ENCODE assay signal across 32 cellular contexts in genomic region chr6:108982154-108983113, GRCh38.
"Had no signal": no experiment of that assay in that cellular context is flagged by ENCODE, and none has a peak within 500 bp of the region (broad histone marks: within the 10 kb centered on the region; RNA-seq: fewer than 3 reads in every experiment).

No MANE protein-coding gene starts in this region.

- H3K9me3 ChIP-seq: gastroesophageal sphincter, upper lobe of left lung, vagina had no signal

- H3K27me3 ChIP-seq: breast epithelium, gastroesophageal sphincter, upper lobe of left lung, vagina had no signal

- H3K4me1 ChIP-seq: breast epithelium, gastroesophageal sphincter, upper lobe of left lung, vagina had no signal

- H3K27ac ChIP-seq: breast epithelium, gastroesophageal sphincter, upper lobe of left lung, vagina had no signal

- H3K4me3 ChIP-seq: breast epithelium, gastroesophageal sphincter, mucosa of descending colon, smooth muscle cell, upper lobe of left lung, vagina had no signal

- H3K4me3 Mint-ChIP-seq: activated CD4-positive, alpha-beta memory T cell treated with anti-CD3 and anti-CD28 coated beads, Interleukin-2, amount 10 ng/mL, durations not matched to agents 7 days and 5 days; activated CD4-positive, alpha-beta T cell treated with anti-CD3 and anti-CD28 coated beads, Interleukin-2, amount 10 ng/mL, durations not matched to agents 7 days and 5 days; activated naive CD4-positive, alpha-beta T cell treated with anti-CD3 and anti-CD28 coated beads, Interleukin-2, amount 50 U/mL, for 24 hours; activated T-cell treated with anti-CD3 and anti-CD28 coated beads, Interleukin-2, amount 50 U/mL, for 24 hours; activated T-helper 17 cell treated with anti-CD3 and anti-CD28 coated beads, Interleukin-2, amount 50 U/mL, for 72 hours; central memory CD8-positive, alpha-beta T cell; immature natural killer cell; nephron; stimulated activated memory B cell treated with anti-CD40 and anti-IgM and Interleukin-4, amounts not matched to agents 10 μg/mL and 1 μg/mL and 100 μg/mL, for 72 hours; stimulated activated naive CD8-positive, alpha-beta T cell treated with anti-CD3 and anti-CD28 coated beads, Interleukin-15, amount 100 ng/mL, for 72 hours; T-helper 17 cell; WTC11 had no signal

- H3K27ac Mint-ChIP-seq: activated CD4-positive, alpha-beta memory T cell treated with anti-CD3 and anti-CD28 coated beads, Interleukin-2, amount 10 ng/mL, durations not matched to agents 7 days and 5 days; activated CD4-positive, alpha-beta T cell treated with anti-CD3 and anti-CD28 coated beads, Interleukin-2, amount 10 ng/mL, durations not matched to agents 7 days and 5 days; activated naive CD4-positive, alpha-beta T cell treated with anti-CD3 and anti-CD28 coated beads, Interleukin-2, amount 50 U/mL, for 24 hours; activated T-cell treated with anti-CD3 and anti-CD28 coated beads, Interleukin-2, amount 50 U/mL, for 24 hours; activated T-helper 17 cell treated with anti-CD3 and anti-CD28 coated beads, Interleukin-2, amount 50 U/mL, for 72 hours; nephron; stimulated activated memory B cell treated with anti-CD40 and anti-IgM and Interleukin-4, amounts not matched to agents 10 μg/mL and 1 μg/mL and 100 μg/mL, for 72 hours; stimulated activated naive CD8-positive, alpha-beta T cell treated with anti-CD3 and anti-CD28 coated beads, Interleukin-15, amount 100 ng/mL, for 72 hours; T-helper 17 cell; WTC11 had no signal

- ATAC-seq: activated T-helper 17 cell treated with anti-CD3 and anti-CD28 coated beads, Interleukin-2, amount 50 U/mL, for 72 hours; gastroesophageal sphincter; left lobe of liver; mucosa of descending colon; stimulated activated memory B cell treated with anti-CD40 and anti-IgM and Interleukin-4, amounts not matched to agents 10 μg/mL and 1 μg/mL and 100 μg/mL, for 72 hours; stimulated activated naive CD8-positive, alpha-beta T cell treated with anti-CD3 and anti-CD28 coated beads, Interleukin-15, amount 100 ng/mL, for 72 hours; T-helper 17 cell; WTC11 had no signal

- H3K27me3 Mint-ChIP-seq: activated naive CD4-positive, alpha-beta T cell treated with anti-CD3 and anti-CD28 coated beads, Interleukin-2, amount 50 U/mL, for 24 hours; activated T-cell treated with anti-CD3 and anti-CD28 coated beads, Interleukin-2, amount 50 U/mL, for 24 hours; activated T-helper 17 cell treated with anti-CD3 and anti-CD28 coated beads, Interleukin-2, amount 50 U/mL, for 72 hours; central memory CD8-positive, alpha-beta T cell; stimulated activated memory B cell treated with anti-CD40 and anti-IgM and Interleukin-4, amounts not matched to agents 10 μg/mL and 1 μg/mL and 100 μg/mL, for 72 hours; stimulated activated naive CD8-positive, alpha-beta T cell treated with anti-CD3 and anti-CD28 coated beads, Interleukin-15, amount 100 ng/mL, for 72 hours; T-helper 17 cell had no signal

- H3K36me3 ChIP-seq: breast epithelium had no signal

- DNase-seq: activated CD4-positive, alpha-beta memory T cell treated with anti-CD3 and anti-CD28 coated beads, Interleukin-2, amount 10 ng/mL, durations not matched to agents 7 days and 5 days; activated CD4-positive, alpha-beta T cell treated with anti-CD3 and anti-CD28 coated beads for 1 hour; activated CD4-positive, alpha-beta T cell treated with anti-CD3 and anti-CD28 coated beads, Interleukin-2, amount 10 ng/mL, durations not matched to agents 7 days and 5 days; activated CD8-positive, alpha-beta memory T cell treated with anti-CD3 and anti-CD28 coated beads, Interleukin-2, amount 50 U/mL, for 48 hours; activated T-cell treated with anti-CD3 and anti-CD28 coated beads, Interleukin-2, amount 50 U/mL, for 24 hours; dermis blood vessel endothelial cell; effector memory CD4-positive, alpha-beta T cell; erythroblast; hypothalamus; immature natural killer cell; kidney; mucosa of descending colon; stimulated activated CD4-positive, alpha-beta T cell treated with anti-CD3 and anti-CD28 coated beads, Interleukin-1b, Interleukin-23, amount 100 ng/mL, for 48 hours; stimulated activated CD4-positive, alpha-beta T cell treated with anti-CD3 and anti-CD28 coated beads, Interleukin-4, amount 100 ng/mL, for 4 hours; stimulated activated CD8-positive, alpha-beta memory T cell treated with anti-CD3 and anti-CD28 coated beads, Interleukin-4, amount 100 ng/mL, for 48 hours; stimulated activated naive CD8-positive, alpha-beta T cell treated with anti-CD3 and anti-CD28 coated beads, Interleukin-15, amount 100 ng/mL, for 72 hours; substantia nigra; SW 1271; T-helper 17 cell; T1000; upper lobe of left lung had no signal

- H3K4me1 Mint-ChIP-seq: activated CD4-positive, alpha-beta memory T cell treated with anti-CD3 and anti-CD28 coated beads, Interleukin-2, amount 10 ng/mL, durations not matched to agents 7 days and 5 days; activated naive CD4-positive, alpha-beta T cell treated with anti-CD3 and anti-CD28 coated beads, Interleukin-2, amount 50 U/mL, for 24 hours; nephron; stimulated activated memory B cell treated with anti-CD40 and anti-IgM and Interleukin-4, amounts not matched to agents 10 μg/mL and 1 μg/mL and 100 μg/mL, for 72 hours; stimulated activated naive CD8-positive, alpha-beta T cell treated with anti-CD3 and anti-CD28 coated beads, Interleukin-15, amount 100 ng/mL, for 72 hours; WTC11 had no signal
